Comparison of ENCODE assay signal across 8 cellular contexts in the genomic region with DNA sequence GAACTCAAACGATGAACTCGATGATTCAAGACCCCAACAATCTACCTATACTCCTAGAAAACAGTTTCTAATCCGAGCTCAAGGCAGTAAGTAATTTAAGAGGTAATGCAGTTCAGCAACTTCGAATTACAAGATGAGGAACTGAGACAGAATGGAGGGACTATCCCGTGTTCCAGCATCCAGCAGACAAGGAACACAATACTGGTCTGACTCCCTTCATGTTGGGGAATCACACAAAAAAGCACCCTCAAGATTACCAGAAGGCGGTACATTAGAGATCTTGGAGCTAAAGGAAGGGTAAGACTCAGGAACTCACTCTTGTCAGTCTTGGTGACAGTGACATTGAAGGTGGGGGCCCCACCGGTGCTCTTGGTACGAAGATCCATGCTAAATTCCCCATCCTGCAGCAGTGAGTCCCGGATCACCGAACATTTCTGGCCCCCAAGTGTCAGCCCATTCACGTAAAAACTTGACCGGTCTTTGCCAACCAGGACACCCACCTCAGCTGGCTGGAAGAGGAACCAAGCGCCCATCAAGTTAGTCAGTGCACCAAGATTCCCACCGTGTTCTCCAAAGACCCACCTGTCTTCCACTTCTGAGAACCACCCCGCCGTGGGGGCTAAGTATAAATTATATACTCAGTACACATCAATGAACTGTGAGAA. TPM values are rescaled to one million over a fixed set of nuclear protein-coding genes. Genes with fewer than 3 reads are reported as not detected.
DNase-seq lines count a peak whose midpoint lies in the region; ATAC-seq and TF ChIP-seq lines count a peak whose summit lies in the region.

No MANE protein-coding gene starts in this region.

- H3K27me3 ChIP-seq in ACC112 (ENCODE audit: insufficient read depth, low read length) (no peaks in the 10 kb centered on the region), HUES48 (ENCODE audit: control insufficient read depth, insufficient read depth, low read length) (no peaks in the 10 kb centered on the region), mammary epithelial cell (ENCODE audit: insufficient read depth, low read length) (no peaks in the 10 kb centered on the region), mucosa of rectum (ENCODE audit: control insufficient read depth in 2 of 2, insufficient read depth in 2 of 2, low read length in 2 of 2) (no peaks in the 10 kb centered on the region)

- H3K9ac ChIP-seq in HUES48 (ENCODE audit: low read depth, low read length) (peak overlapping the region; percentile 80), mammary epithelial cell (ENCODE audit: insufficient read depth, low read length) (peak overlapping the region; percentile 88), mucosa of rectum (ENCODE audit: low read depth in 1 of 2, low read length in 2 of 2) (peak overlapping the region; percentile 65 to 72)

- CTCF ChIA-PET in mammary epithelial cell (lab: Charles Lee; ENCODE audit: low non-redundant PET): no interaction called here

- no peak for DNase-seq in mammary epithelial cell
- no peak for DNase-seq in central memory CD4-positive, alpha-beta T cell
- DNase-seq in NCI-H226: no peak
- DNase-seq in stimulated activated CD4-positive, alpha-beta T cell treated with anti-CD3 and anti-CD28 coated beads, Interleukin-4, amount 100 ng/mL, for 24 hours: no peak

- peaks cover 16% of the 10 kb centered on the region; the same call in 1 of the 2 replicates for H3K36me3 ChIP-seq in ACC112 (ENCODE audit: insufficient read depth, low read length)
- peaks cover 51% of the 10 kb centered on the region for H3K36me3 ChIP-seq in HUES48 (ENCODE audit: control insufficient read depth, insufficient read depth, low read length)
- H3K36me3 ChIP-seq in mammary epithelial cell (ENCODE audit: insufficient read depth, low read length): peaks cover 20% of the 10 kb centered on the region
- H3K36me3 ChIP-seq in mucosa of rectum (ENCODE audit: control insufficient read depth in 2 of 2, insufficient read depth in 2 of 2, low read length in 2 of 2): peaks cover 40 to 42% of the 10 kb centered on the region in 2 donors

- H4K20me1 ChIP-seq in mammary epithelial cell (ENCODE audit: insufficient read depth, low read length): no peaks in the 10 kb centered on the region

- dilution Hi-C loops in mammary epithelial cell (cut with HindIII; ENCODE audit: low sequenced_read_pairs): loop anchor here (5.0 kb wide), 3 partner anchors 84 to 224 kb away; no protein-coding TSS in a partner anchor

- peak overlapping the region; percentile 90 for H3K4me3 ChIP-seq in ACC112 (ENCODE audit: low read depth, low read length)
- peak overlapping the region; percentile 98 for H3K4me3 ChIP-seq in HUES48 (ENCODE audit: low read depth, low read length)
- H3K4me3 ChIP-seq in mammary epithelial cell (replicated peaks in 1 of 3; ENCODE audit: insufficient read depth in 1 of 3, low read depth in 2 of 3, low read length in 3 of 3): peak overlapping the region; percentile 75 to 100 (median 98)
- H3K4me3 ChIP-seq in mucosa of rectum (ENCODE audit: low read length in 2 of 2): peak overlapping the region; percentile 89 to 93

- H2AFZ ChIP-seq in ACC112 (ENCODE audit: low read length, unreplicated experiment): no peak overlapping the region
- no peak overlapping the region for H2AFZ ChIP-seq in mammary epithelial cell (ENCODE audit: low read depth, low read length)

- WGBS in mammary epithelial cell (ENCODE audit: low coverage, missing lambda C conversion rate): 4% methylated on average over 13 of the region's 16 CpGs

- H3K9me3 ChIP-seq in HUES48 (ENCODE audit: control insufficient read depth, insufficient read depth, low read length) (no peaks in the 10 kb centered on the region), mammary epithelial cell (replicated peaks; ENCODE audit: insufficient read depth, low read length) (no peaks in the 10 kb centered on the region), mucosa of rectum (ENCODE audit: control insufficient read depth in 2 of 2, low read length in 2 of 2) (no peaks in the 10 kb centered on the region)

- H3K4me1 ChIP-seq in ACC112 (ENCODE audit: control insufficient read depth, insufficient read depth, low read length, unreplicated experiment): peaks cover 51% of the 10 kb centered on the region
- H3K4me1 ChIP-seq in HUES48 (ENCODE audit: control insufficient read depth, insufficient read depth, low read length): peaks cover 18% of the 10 kb centered on the region
- peaks cover 48% of the 10 kb centered on the region for H3K4me1 ChIP-seq in mammary epithelial cell (ENCODE audit: insufficient read depth, low read length)
- H3K4me1 ChIP-seq in mucosa of rectum (ENCODE audit: control insufficient read depth in 2 of 2, insufficient read depth in 2 of 2, low read length in 2 of 2): peaks cover 40% of the 10 kb centered on the region in 2 donors

- TSS peak; percentile 59 for BruUV-seq in mammary epithelial cell (replicated peaks; lab: Mats Ljungman, UMichigan)

- intact Hi-C loops in mammary epithelial cell (cut with micrococcal nuclease): loop anchor here (5.0 kb wide), 2 partner anchors 94 to 214 kb away; a partner anchor contains a TSS

- peaks cover 66% of the 10 kb centered on the region for H3K79me2 ChIP-seq in ACC112 (ENCODE audit: control insufficient read depth, insufficient read depth, low read length, unreplicated experiment)
- H3K79me2 ChIP-seq in mammary epithelial cell (ENCODE audit: insufficient read depth, low read length): peaks cover 69% of the 10 kb centered on the region

- H3K27ac ChIP-seq in ACC112 (ENCODE audit: low read depth, low read length) (peak overlapping the region; percentile 92), HUES48 (ENCODE audit: low read depth, low read length) (peak overlapping the region; percentile 100), mammary epithelial cell (ENCODE audit: insufficient read depth, low read depth, low read length) (peak overlapping the region; percentile 48), mucosa of rectum (ENCODE audit: low read depth in 2 of 2, low read length in 2 of 2) (peak overlapping the region; percentile 100)

- TF ChIP-seq CTCF in mammary epithelial cell (conservative IDR thresholded peaks at IDR 0.05 in 1 of 2, IDR thresholded peaks at IDR 0.05 in 1 of 2; ENCODE audit: extremely low read depth in 1 of 2, insufficient read depth in 1 of 2, low read depth in 1 of 2, low read length in 2 of 2): no peak

- H3K4me2 ChIP-seq in mammary epithelial cell (ENCODE audit: insufficient read depth, low read depth, low read length): peak overlapping the region; percentile 81

- ATAC-seq in HG02852 (IDR thresholded peaks at IDR 0.05; ENCODE audit: unreplicated experiment): no peak

- in situ Hi-C loops in mammary epithelial cell (cut with MboI; ENCODE audit: low sequenced_read_pairs in 2 of 2): no loop called here

RNA-seq across cellular contexts. Expression of a gene that starts 1.9 kb away (rescaled TPM):
- 1,000 to 10,000 TPM in 1 of 2 donors, 100 to 1,000 TPM in 1; 442 to 1,314 TPM for total RNA-seq in mammary epithelial cell
- 1,540 TPM for polyA plus RNA-seq in mammary epithelial cell
- 1,004 TPM for polyA minus RNA-seq in mammary epithelial cell

RNA-seq across cellular contexts. Expression of a gene that starts 4.5 kb away (rescaled TPM):
- total RNA-seq in mammary epithelial cell: 1 to 10 TPM; 1.8 to 7.8 TPM
- 2.7 TPM for polyA plus RNA-seq in mammary epithelial cell
- polyA minus RNA-seq in mammary epithelial cell: not detected

RNA-seq across cellular contexts. Expression of a gene that starts 6.4 kb away (rescaled TPM):
- total RNA-seq in mammary epithelial cell: 100 to 1,000 TPM in 1 of 2 donors, 10 to 100 TPM in 1; 53.0 to 121 TPM
- 132 TPM for polyA plus RNA-seq in mammary epithelial cell
- polyA minus RNA-seq in mammary epithelial cell: 180 TPM

RNA-seq across cellular contexts. Expression of a gene that starts 6.6 kb away (rescaled TPM):
- 10 to 100 TPM; 35.5 to 46.7 TPM for total RNA-seq in mammary epithelial cell
- polyA plus RNA-seq in mammary epithelial cell: 71.3 TPM
- 103 TPM for polyA minus RNA-seq in mammary epithelial cell

RNA-seq across cellular contexts. Expression of a gene that starts 14.4 kb away (rescaled TPM):
- not detected for total RNA-seq in mammary epithelial cell
- polyA plus RNA-seq in mammary epithelial cell: not detected
- not detected for polyA minus RNA-seq in mammary epithelial cell

Comparison
In these comparisons a context has a peak if more than half of its experiments do, and no peak if none do; other contexts are left out.
1. H3K27ac ChIP-seq: peak in every context shown above with its lines; median percentile 100 in HUES48; 100 in mucosa of rectum; 92 in ACC112; 48 in mammary epithelial cell.